19 cellular contexts compared by ENCODE assay signal in genomic region chr5:80798633-80799032, GRCh38.
DNase-seq lines count a peak whose midpoint lies in the region; ATAC-seq and TF ChIP-seq lines count a peak whose summit lies in the region.
"Had no signal": no experiment of that assay in that cellular context is flagged by ENCODE, and none has a peak within 500 bp of the region (broad histone marks: within the 10 kb centered on the region; RNA-seq: fewer than 3 reads in every experiment).

No MANE protein-coding gene starts in this region.

- no peak for TF ChIP-seq CTCF in right atrium auricular region (IDR thresholded peaks at IDR 0.05)

- no peak overlapping the region for H4K8ac ChIP-seq in mesendoderm (ENCODE audit: low read depth, low read length)

- peaks cover 7% of the 10 kb centered on the region for H3K36me3 ChIP-seq in right atrium auricular region
- no peaks in the 10 kb centered on the region; the same call in 1 of the 2 replicates for H3K36me3 ChIP-seq in H7 (replicated peaks; ENCODE audit: control insufficient read depth, insufficient read depth, low read length)
- H3K36me3 ChIP-seq in mesendoderm (ENCODE audit: control insufficient read depth, insufficient read depth, low read length) = no peaks in the 10 kb centered on the region

- no peak overlapping the region for H2AK5ac ChIP-seq in mesendoderm (ENCODE audit: low read length)

- no peaks in the 10 kb centered on the region for H3K9me3 ChIP-seq in right atrium auricular region
- H3K9me3 ChIP-seq: BLaER1 had no signal

- H3K79me2 ChIP-seq in mesendoderm (ENCODE audit: control insufficient read depth, insufficient read depth, low read length) = no peaks in the 10 kb centered on the region

- no peak overlapping the region for H3K4me2 ChIP-seq in mesendoderm (ENCODE audit: low read length)
- H3K4me2 ChIP-seq: BLaER1 had no signal

- no peak overlapping the region for H3K56ac ChIP-seq in mesendoderm (ENCODE audit: low read length)

- no peak overlapping the region for H3K4ac ChIP-seq in mesendoderm (ENCODE audit: low read depth, low read length)

- H3K4me1 ChIP-seq in right atrium auricular region (no peaks in the 10 kb centered on the region), mesendoderm (ENCODE audit: control insufficient read depth, low read depth, low read length) (peaks cover 3% of the 10 kb centered on the region)
- H3K4me1 ChIP-seq: BLaER1 had no signal

- no peaks in the 10 kb centered on the region for H3K27me3 ChIP-seq in right atrium auricular region
- H3K27me3 ChIP-seq in H7 (ENCODE audit: control insufficient read depth, insufficient read depth, low read length) = no peaks in the 10 kb centered on the region
- no peaks in the 10 kb centered on the region for H3K27me3 ChIP-seq in mesendoderm (ENCODE audit: insufficient read depth, low read length, poor library complexity)
- H3K27me3 ChIP-seq: BLaER1 had no signal

- no peak overlapping the region for H2BK15ac ChIP-seq in mesendoderm (replicated peaks; ENCODE audit: low read depth)

- H3K4me3 ChIP-seq in right atrium auricular region (no peak overlapping the region), H7 (ENCODE audit: insufficient read depth, low read depth, low read length) (no peak overlapping the region), mesendoderm (ENCODE audit: low read length) (no peak overlapping the region)
- H3K4me3 ChIP-seq: BLaER1 had no signal

- H3K27ac ChIP-seq in right atrium auricular region = no peak overlapping the region
- H3K27ac ChIP-seq in caudate nucleus (ENCODE audit: low read depth, low read length) = peak overlapping the region; percentile 33
- H3K27ac ChIP-seq in mesendoderm (ENCODE audit: low read depth, low read length) = no peak overlapping the region
- H3K27ac ChIP-seq: BLaER1, HL-60 had no signal

- DNase-seq in Right ventricle myocardium superior (no peak), right atrium auricular region (ENCODE audit: low spot score) (no peak), H7 (peak; percentile 12), caudate nucleus (lab: John Stamatoyannopoulos, UW) (no peak), mesendoderm (peak; percentile 50)
- no peak for DNase-seq in stimulated activated CD4-positive, alpha-beta T cell treated with anti-CD3 and anti-CD28 coated beads, Interleukin-1b, Interleukin-23, amount 100 ng/mL, for 48 hours
- DNase-seq: CD8-positive, alpha-beta memory T cell; IMR-90; NCI-H1092; NCI-H1436 treated with DMSO at 0.1 percent for 48 hours; NCI-H2081; NCI-H510A treated with DMSO at 0.1 percent for 48 hours; NCI-H774; SIG-M5 had no signal

- no peak overlapping the region for H3K18ac ChIP-seq in mesendoderm (ENCODE audit: low read length)

- no peak overlapping the region for H2BK5ac ChIP-seq in mesendoderm (ENCODE audit: low read length)

- ATAC-seq in Right ventricle myocardium superior (ENCODE audit: poor library complexity) = peak; percentile 25
- no peak for ATAC-seq in HG03095 (IDR thresholded peaks at IDR 0.05; ENCODE audit: unreplicated experiment)
- ATAC-seq in GM21528 (IDR thresholded peaks at IDR 0.05; ENCODE audit: low FRiP score, unreplicated experiment) = no peak
- ATAC-seq: SK-N-SH treated with all-trans-retinoic acid at 6 μM for 48 hours had no signal

- intact Hi-C loops in Right ventricle myocardium superior (cut with DNase I) = loop anchor here (10.0 kb wide), 1 partner anchor 366 kb away; no protein-coding TSS in a partner anchor

- no peaks in the 10 kb centered on the region for H3K79me1 ChIP-seq in mesendoderm (ENCODE audit: low read length)

- H2BK120ac ChIP-seq in mesendoderm (ENCODE audit: low read depth, low read length) = no peak overlapping the region

- no peak overlapping the region for H3K23ac ChIP-seq in mesendoderm (ENCODE audit: low read length)

- no peak overlapping the region for H4K5ac ChIP-seq in mesendoderm (ENCODE audit: low read length)

- H3K9ac ChIP-seq in mesendoderm (ENCODE audit: low read length) = no peak overlapping the region
- H3K9ac ChIP-seq: BLaER1 had no signal

Comparison
In these comparisons a context has a peak if more than half of its experiments do, and no peak if none do; other contexts are left out.
1. DNase-seq: peak in H7 (single experiment) and mesendoderm (single experiment); none in Right ventricle myocardium superior (single experiment), right atrium auricular region (single experiment), caudate nucleus (0 of 61) and stimulated activated CD4-positive, alpha-beta T cell treated with anti-CD3 and anti-CD28 coated beads, Interleukin-1b, Interleukin-23, amount 100 ng/mL, for 48 hours (single experiment).